ENCODE assay signal across 23 cellular contexts in genomic region chr11:119351232-119351631, GRCh38. TPM values are rescaled to one million over a fixed set of nuclear protein-coding genes. Genes with fewer than 3 reads are reported as not detected.
DNase-seq lines count a peak whose midpoint lies in the region; ATAC-seq, FAIRE-seq and TF ChIP-seq lines count a peak whose summit lies in the region.
"Had no signal": no experiment of that assay in that cellular context is flagged by ENCODE, and none has a peak within 500 bp of the region (broad histone marks: within the 10 kb centered on the region; RNA-seq: fewer than 3 reads in every experiment).

No MANE protein-coding gene starts in this region.

- CTCF ChIA-PET in K562 (lab: Yijun Ruan, JAX; ENCODE audit: low intra/inter-chr PET ratio), result no interaction called here
- CTCF ChIA-PET in MCF 10A (lab: Yijun Ruan, JAX), result interaction anchor here (1.0 kb wide), 1 partner anchor 146 kb away, joined by 4 read pairs; no protein-coding TSS in a partner anchor

- peaks cover 4% of the 10 kb centered on the region in 2 experiments; a peak in 4 of 5 replicates for H3K4me1 ChIP-seq in K562 (replicated peaks in 1 of 2; ENCODE audit: control insufficient read depth in 2 of 2, insufficient read depth in 2 of 2, low read length in 2 of 2)

- H3K79me2 ChIP-seq in K562 (ENCODE audit: control insufficient read depth, insufficient read depth, low read length), result no peaks in the 10 kb centered on the region

- no peak overlapping the region for H3K27ac ChIP-seq in K562 (ENCODE audit: extremely low read depth, low read depth, low read length)
- H3K27ac ChIP-seq: 22Rv1, A549, GM23248 had no signal

- no peaks in the 10 kb centered on the region for H3K9me1 ChIP-seq in K562 (ENCODE audit: control insufficient read depth, insufficient read depth, low read length)

- H3K9ac ChIP-seq in K562 (ENCODE audit: insufficient read depth in 1 of 2, low read depth in 2 of 2, low read length in 2 of 2), result no peak overlapping the region
- H3K9ac ChIP-seq: GM23248 had no signal

- H3K9me3 ChIP-seq in K562 (replicated peaks; ENCODE audit: control insufficient read depth, insufficient read depth, low read depth, low read length), result no peaks in the 10 kb centered on the region
- H3K9me3 ChIP-seq: A549, HAP-1 had no signal

- TF ChIP-seq POLR2A in K562 (conservative IDR thresholded peaks at IDR 0.05), result no peak

- peaks cover 60% of the 10 kb centered on the region for H3K27me3 Mint-ChIP-seq in activated T-cell treated with anti-CD3 and anti-CD28 coated beads, Interleukin-2, amount 50 U/mL, for 72 hours (ENCODE audit: low read depth)
- peaks cover 45% of the 10 kb centered on the region for H3K27me3 Mint-ChIP-seq in activated T-cell treated with anti-CD3 and anti-CD28 coated beads, Interleukin-2, amount 50 U/mL, for 24 hours
- peaks cover 41% of the 10 kb centered on the region for H3K27me3 Mint-ChIP-seq in nephron (ENCODE audit: low read depth)
- H3K27me3 Mint-ChIP-seq in stimulated activated naive B cell treated with anti-CD40 and anti-IgM and Interleukin-4, amounts not matched to agents 10 μg/mL and 1 μg/mL and 100 μg/mL, for 72 hours, result peaks cover 47 to 82% of the 10 kb centered on the region in 2 donors
- H3K27me3 Mint-ChIP-seq in MCF 10A (ENCODE audit: insufficient read depth, unreplicated experiment), result peaks cover 17% of the 10 kb centered on the region

- H4K20me1 ChIP-seq in K562 (replicated peaks; ENCODE audit: control insufficient read depth, insufficient read depth, low read length), result no peaks in the 10 kb centered on the region; the same call in 1 of the 2 replicates

- ATAC-seq in activated T-cell treated with anti-CD3 and anti-CD28 coated beads, Interleukin-2, amount 50 U/mL, for 72 hours (replicated peaks in 1 of 2), result no peak
- no peak for ATAC-seq in K562
- no peak for ATAC-seq in stimulated activated naive B cell treated with anti-CD40 and anti-IgM and Interleukin-4, amounts not matched to agents 10 μg/mL and 1 μg/mL and 100 μg/mL, for 72 hours (replicated peaks)
- ATAC-seq: A549 had no signal

- DNase-seq in activated T-cell treated with anti-CD3 and anti-CD28 coated beads, Interleukin-2, amount 50 U/mL, for 72 hours, result no peak
- DNase-seq in activated T-cell treated with anti-CD3 and anti-CD28 coated beads, Interleukin-2, amount 50 U/mL, for 24 hours, result no peak
- no peak for DNase-seq in K562 (ENCODE audit: extremely low read depth in 1 of 4, low spot score in 3 of 4)
- no peak for DNase-seq in stimulated activated naive B cell treated with anti-CD40 and anti-IgM and Interleukin-4, amounts not matched to agents 10 μg/mL and 1 μg/mL and 100 μg/mL, for 72 hours
- DNase-seq in MCF 10A (ENCODE audit: unreplicated experiment), result no peak
- DNase-seq in stimulated activated naive CD4-positive, alpha-beta T cell (lab: John Stamatoyannopoulos, UW), result no peak
- DNase-seq: AML-193; CD4-positive, alpha-beta memory T cell; DMS153; DMS79; GDM1; GM23248 had no signal

- no peak for TF ChIP-seq RAD21 in K562 (CRISPR knock-in tag; conservative IDR thresholded peaks at IDR 0.05 in 1 of 2, IDR thresholded peaks at IDR 0.05 in 1 of 2)

- TF ChIP-seq CTCF in K562 (IDR thresholded peaks at IDR 0.05 in 2 of 3, conservative IDR thresholded peaks at IDR 0.05 in 1 of 3; ENCODE audit: insufficient read depth in 2 of 3, low read depth in 1 of 3, low read length in 3 of 3) (no peak), nephron (IDR thresholded peaks at IDR 0.05; ENCODE audit: unreplicated experiment in 3 of 3) (no peak), MCF 10A (IDR thresholded peaks at IDR 0.05; ENCODE audit: unreplicated experiment) (no peak)

- H3K36me3 ChIP-seq in K562 (ENCODE audit: control insufficient read depth, insufficient read depth, low read length), result peaks cover 13% of the 10 kb centered on the region; the same call in 1 of the 3 replicates
- H3K36me3 ChIP-seq: HAP-1 had no signal

- peaks cover 0 to 2% of the 10 kb centered on the region in 2 donors for H3K36me3 Mint-ChIP-seq in activated T-cell treated with anti-CD3 and anti-CD28 coated beads, Interleukin-2, amount 50 U/mL, for 72 hours (ENCODE audit: insufficient read depth in 2 of 2)
- no peaks in the 10 kb centered on the region for H3K36me3 Mint-ChIP-seq in activated T-cell treated with anti-CD3 and anti-CD28 coated beads, Interleukin-2, amount 50 U/mL, for 24 hours (ENCODE audit: low read depth)
- H3K36me3 Mint-ChIP-seq in nephron (ENCODE audit: low read depth), result peaks cover 3% of the 10 kb centered on the region
- H3K36me3 Mint-ChIP-seq in stimulated activated naive B cell treated with anti-CD40 and anti-IgM and Interleukin-4, amounts not matched to agents 10 μg/mL and 1 μg/mL and 100 μg/mL, for 72 hours, result no peaks in the 10 kb centered on the region
- no peaks in the 10 kb centered on the region for H3K36me3 Mint-ChIP-seq in MCF 10A (ENCODE audit: insufficient read depth, unreplicated experiment)
- H3K36me3 Mint-ChIP-seq: CD14-positive monocyte; CD4-positive, alpha-beta memory T cell had no signal

- peak overlapping the region; percentile 85 for H3K27ac Mint-ChIP-seq in activated T-cell treated with anti-CD3 and anti-CD28 coated beads, Interleukin-2, amount 50 U/mL, for 72 hours
- H3K27ac Mint-ChIP-seq in activated T-cell treated with anti-CD3 and anti-CD28 coated beads, Interleukin-2, amount 50 U/mL, for 24 hours, result no peak overlapping the region
- H3K27ac Mint-ChIP-seq in nephron (peak overlapping the region in 2 of 3 experiments; percentile 59 to 84), MCF 10A (ENCODE audit: low read depth, unreplicated experiment) (no peak overlapping the region)
- H3K27ac Mint-ChIP-seq in stimulated activated naive B cell treated with anti-CD40 and anti-IgM and Interleukin-4, amounts not matched to agents 10 μg/mL and 1 μg/mL and 100 μg/mL, for 72 hours, result peak overlapping the region; percentile 38
- H3K27ac Mint-ChIP-seq: CD14-positive monocyte had no signal

- POLR2A ChIA-PET in K562 (lab: Yijun Ruan, JAX) (no interaction called here), MCF 10A (lab: Yijun Ruan, JAX) (interaction anchor here (0.6 kb wide), 1 partner anchor 127 kb away, joined by 3 read pairs; no protein-coding TSS in a partner anchor)

- no peaks in the 10 kb centered on the region for H3K9me3 Mint-ChIP-seq in activated T-cell treated with anti-CD3 and anti-CD28 coated beads, Interleukin-2, amount 50 U/mL, for 72 hours
- no peaks in the 10 kb centered on the region for H3K9me3 Mint-ChIP-seq in activated T-cell treated with anti-CD3 and anti-CD28 coated beads, Interleukin-2, amount 50 U/mL, for 24 hours
- H3K9me3 Mint-ChIP-seq in nephron, result no peaks in the 10 kb centered on the region
- H3K9me3 Mint-ChIP-seq in stimulated activated naive B cell treated with anti-CD40 and anti-IgM and Interleukin-4, amounts not matched to agents 10 μg/mL and 1 μg/mL and 100 μg/mL, for 72 hours, result no peaks in the 10 kb centered on the region
- H3K9me3 Mint-ChIP-seq in MCF 10A (ENCODE audit: unreplicated experiment), result no peaks in the 10 kb centered on the region
- H3K9me3 Mint-ChIP-seq: CD4-positive, alpha-beta memory T cell had no signal

- no peak overlapping the region for H3K4me2 ChIP-seq in K562 (ENCODE audit: insufficient read depth, low read length)
- H3K4me2 ChIP-seq: A549 had no signal

- no peak for FAIRE-seq in K562 (lab: Jason Lieb, UNC)
- FAIRE-seq: A549, GM12892, GM18507 had no signal

- H3K27me3 ChIP-seq in K562 (ENCODE audit: control insufficient read depth in 2 of 2, insufficient read depth in 2 of 2, low read length in 2 of 2), result peaks cover 0 to 6% of the 10 kb centered on the region in 2 experiments; a peak in 3 of 5 replicates

- no peak for TF ChIP-seq EP300 in K562 (IDR thresholded peaks at IDR 0.05; ENCODE audit: low read length)

- BruUV-seq in K562 (replicated peaks; lab: Mats Ljungman, UMichigan) (no TSS peak), MCF 10A (replicated peaks; lab: Mats Ljungman, UMichigan) (no TSS peak)

- intact Hi-C loops in K562 (cut with micrococcal nuclease) (loop anchor here (10.0 kb wide), 1 partner anchor 864 kb away; the partner anchor contains the start of gene OAF), MCF 10A (cut with micrococcal nuclease) (no loop called here)

- WGBS in K562 (ENCODE audit: insufficient coverage, low coverage, missing lambda C conversion rate), result 18% methylated on average over 2 of the region's 2 CpGs

- in situ Hi-C loops in K562 (cut with MboI), result no loop called here

- H2AFZ ChIP-seq in K562 (ENCODE audit: low read depth, low read length), result no peak overlapping the region
- H2AFZ ChIP-seq: GM23248 had no signal

- peaks cover 7% of the 10 kb centered on the region for H3K4me1 Mint-ChIP-seq in activated T-cell treated with anti-CD3 and anti-CD28 coated beads, Interleukin-2, amount 50 U/mL, for 72 hours (ENCODE audit: low read depth)
- H3K4me1 Mint-ChIP-seq in activated T-cell treated with anti-CD3 and anti-CD28 coated beads, Interleukin-2, amount 50 U/mL, for 24 hours (ENCODE audit: low read depth), result peaks cover 4% of the 10 kb centered on the region
- H3K4me1 Mint-ChIP-seq in nephron, result peaks cover 32% of the 10 kb centered on the region
- H3K4me1 Mint-ChIP-seq in stimulated activated naive B cell treated with anti-CD40 and anti-IgM and Interleukin-4, amounts not matched to agents 10 μg/mL and 1 μg/mL and 100 μg/mL, for 72 hours, result peaks cover 1 to 3% of the 10 kb centered on the region in 2 donors
- peaks cover 7% of the 10 kb centered on the region for H3K4me1 Mint-ChIP-seq in MCF 10A (ENCODE audit: insufficient read depth, unreplicated experiment)

- no peak overlapping the region for H3K4me3 Mint-ChIP-seq in activated T-cell treated with anti-CD3 and anti-CD28 coated beads, Interleukin-2, amount 50 U/mL, for 72 hours
- H3K4me3 Mint-ChIP-seq in activated T-cell treated with anti-CD3 and anti-CD28 coated beads, Interleukin-2, amount 50 U/mL, for 24 hours, result no peak overlapping the region
- H3K4me3 Mint-ChIP-seq in nephron, result no peak overlapping the region
- no peak overlapping the region for H3K4me3 Mint-ChIP-seq in stimulated activated naive B cell treated with anti-CD40 and anti-IgM and Interleukin-4, amounts not matched to agents 10 μg/mL and 1 μg/mL and 100 μg/mL, for 72 hours
- H3K4me3 Mint-ChIP-seq in MCF 10A (ENCODE audit: unreplicated experiment), result no peak overlapping the region
- H3K4me3 Mint-ChIP-seq: CD4-positive, alpha-beta memory T cell had no signal

- no peak overlapping the region for H3K4me3 ChIP-seq in K562
- H3K4me3 ChIP-seq: A549, GM23248, HAP-1 had no signal

RNA-seq across cellular contexts. Expression of gene MFRP, which starts 4.7 kb away (rescaled TPM):
- not detected for total RNA-seq in activated T-cell treated with anti-CD3 and anti-CD28 coated beads, Interleukin-2, amount 50 U/mL, for 72 hours
- total RNA-seq in K562 (2011; cell fraction: chromatin; rRNA removed; ENCODE audit: low replicate concordance), result not detected in 2 replicates
- total RNA-seq in K562 (2011; cell fraction: nucleolus; rRNA removed), result not detected in 2 replicates
- not detected in 2 replicates for total RNA-seq in K562 (2011; cell fraction: nucleoplasm; rRNA removed)
- not detected in 2 replicates for total RNA-seq in K562 (2014; rRNA removed)
- total RNA-seq in K562 (2014; rRNA removed; fragmentation: Illumina TruSeq; extraction: Trizol), result not detected in 2 replicates
- not detected in 2 replicates for total RNA-seq in K562 (2015; rRNA removed; fragmentation: Illumina TruSeq; extraction: Trizol)
- total RNA-seq in K562 (2021), result not detected in 2 replicates
- not detected in 2 replicates for polyA plus RNA-seq in K562 (2011; rRNA removed)
- not detected in 2 replicates for polyA plus RNA-seq in K562 (2011; cell fraction: cytosol; rRNA removed)
- polyA plus RNA-seq in K562 (2011; cell fraction: nucleus; rRNA removed), result not detected in 2 replicates
- not detected in 2 replicates for polyA plus RNA-seq in K562 (2012)
- polyA plus RNA-seq in K562 (2014; fragmentation: Illumina TruSeq; extraction: Trizol), result not detected in 2 replicates
- polyA plus RNA-seq in K562 (2014; fragmentation: Nextera tagmentation; extraction: Ambion mirVana), result not detected
- not detected in 2 replicates for polyA plus RNA-seq in K562 (2014; rRNA removed)
- not detected in 2 replicates for polyA minus RNA-seq in K562 (2011; rRNA and poly(A)+ RNA removed)
- not detected in 2 replicates for polyA minus RNA-seq in K562 (2011; cell fraction: cytosol; rRNA and poly(A)+ RNA removed)
- not detected in 2 replicates for polyA minus RNA-seq in K562 (2011; cell fraction: nucleus; rRNA and poly(A)+ RNA removed)
- total RNA-seq in MCF 10A (2022), result not detected in 2 replicates
- total RNA-seq: CD4-positive, alpha-beta memory T cell; Daoy; GM23248; H4; HT-29 had no signal
- polyA plus RNA-seq: A549; BJ; CD14-positive monocyte; CD4-positive, alpha-beta memory T cell; GM23248 had no signal

RNA-seq across cellular contexts. Expression of gene C1QTNF5, which starts 10.5 kb away (rescaled TPM):
- not detected for total RNA-seq in activated T-cell treated with anti-CD3 and anti-CD28 coated beads, Interleukin-2, amount 50 U/mL, for 72 hours
- total RNA-seq in K562 (2011; cell fraction: chromatin; rRNA removed; ENCODE audit: low replicate concordance), result 0.95 TPM in 1 of 2 replicates, not detected in the other
- total RNA-seq in K562 (2011; cell fraction: nucleolus; rRNA removed), result 1.1 and 1.2 TPM in 2 replicates
- total RNA-seq in K562 (2011; cell fraction: nucleoplasm; rRNA removed), result 0.88 TPM in 1 of 2 replicates, not detected in the other
- total RNA-seq in K562 (2014; rRNA removed) (0.18 and 0.82 TPM in 2 replicates), K562 (2014; rRNA removed; fragmentation: Illumina TruSeq; extraction: Trizol) (0.13 and 0.18 TPM in 2 replicates), K562 (2015; rRNA removed; fragmentation: Illumina TruSeq; extraction: Trizol) (0.22 TPM in 1 of 2 replicates, not detected in the other), K562 (2021) (0.47 and 0.65 TPM in 2 replicates), MCF 10A (2022) (not detected in 2 replicates)
- polyA plus RNA-seq in K562 (2011; rRNA removed) (0.35 and 0.41 TPM in 2 replicates), K562 (2014; fragmentation: Illumina TruSeq; extraction: Trizol) (0.19 and 0.25 TPM in 2 replicates), K562 (2014; fragmentation: Nextera tagmentation; extraction: Ambion mirVana) (under 1 TPM in 1 of 2 experiments, not detected in 1; 0.07 TPM), K562 (2014; rRNA removed) (0.45 and 0.76 TPM in 2 replicates)
- polyA plus RNA-seq in K562 (2011; cell fraction: cytosol; rRNA removed), result 0.46 and 1.2 TPM in 2 replicates
- 1.4 and 1.5 TPM in 2 replicates for polyA plus RNA-seq in K562 (2011; cell fraction: nucleus; rRNA removed)
- 0.35 and 0.79 TPM in 2 replicates for polyA plus RNA-seq in K562 (2012)
- 0.12 TPM in 1 of 2 replicates, not detected in the other for polyA minus RNA-seq in K562 (2011; rRNA and poly(A)+ RNA removed)
- not detected in 2 replicates for polyA minus RNA-seq in K562 (2011; cell fraction: cytosol; rRNA and poly(A)+ RNA removed)
- polyA minus RNA-seq in K562 (2011; cell fraction: nucleus; rRNA and poly(A)+ RNA removed), result 0.44 and 0.54 TPM in 2 replicates
- total RNA-seq: CD4-positive, alpha-beta memory T cell; H4 had no signal
- polyA plus RNA-seq: A549; CD14-positive monocyte; CD4-positive, alpha-beta memory T cell had no signal

RNA-seq across cellular contexts. Expression of gene RNF26, which starts 16.9 kb away (rescaled TPM):
- 10 to 100 TPM; 32.5 to 38.9 TPM for total RNA-seq in activated T-cell treated with anti-CD3 and anti-CD28 coated beads, Interleukin-2, amount 50 U/mL, for 72 hours
- total RNA-seq in K562 (2011; cell fraction: chromatin; rRNA removed; ENCODE audit: low replicate concordance), result 18.1 and 52.5 TPM in 2 replicates
- total RNA-seq in K562 (2011; cell fraction: nucleolus; rRNA removed), result 71.2 and 72.0 TPM in 2 replicates
- total RNA-seq in K562 (2011; cell fraction: nucleoplasm; rRNA removed), result 65.0 and 76.6 TPM in 2 replicates
- total RNA-seq in K562 (2014; rRNA removed) (7.3 and 10.0 TPM in 2 replicates), K562 (2014; rRNA removed; fragmentation: Illumina TruSeq; extraction: Trizol) (8.7 and 9.3 TPM in 2 replicates), K562 (2015; rRNA removed; fragmentation: Illumina TruSeq; extraction: Trizol) (12.7 and 13.9 TPM in 2 replicates), K562 (2021) (50.0 and 53.6 TPM in 2 replicates), MCF 10A (2022) (19.2 and 20.9 TPM in 2 replicates)
- polyA plus RNA-seq in K562 (2011; rRNA removed) (16.3 and 27.7 TPM in 2 replicates), K562 (2014; fragmentation: Illumina TruSeq; extraction: Trizol) (39.5 and 48.8 TPM in 2 replicates), K562 (2014; fragmentation: Nextera tagmentation; extraction: Ambion mirVana) (1 to 10 TPM; 5.3 to 8.4 TPM), K562 (2014; rRNA removed) (25.9 and 26.7 TPM in 2 replicates)
- 48.6 and 60.9 TPM in 2 replicates for polyA plus RNA-seq in K562 (2011; cell fraction: cytosol; rRNA removed)
- polyA plus RNA-seq in K562 (2011; cell fraction: nucleus; rRNA removed), result 20.0 and 26.8 TPM in 2 replicates
- polyA plus RNA-seq in K562 (2012), result 40.1 and 40.8 TPM in 2 replicates
- polyA minus RNA-seq in K562 (2011; rRNA and poly(A)+ RNA removed), result 24.3 and 29.3 TPM in 2 replicates
- 44.8 and 51.4 TPM in 2 replicates for polyA minus RNA-seq in K562 (2011; cell fraction: cytosol; rRNA and poly(A)+ RNA removed)
- polyA minus RNA-seq in K562 (2011; cell fraction: nucleus; rRNA and poly(A)+ RNA removed), result 19.1 and 29.9 TPM in 2 replicates

RNA-seq across cellular contexts. Expression of gene USP2, which starts 30.3 kb away (rescaled TPM):
- total RNA-seq in activated T-cell treated with anti-CD3 and anti-CD28 coated beads, Interleukin-2, amount 50 U/mL, for 72 hours, result 1 to 10 TPM in 1 of 2 donors, under 1 TPM in 1; 0.91 to 3.0 TPM
- total RNA-seq in K562 (2011; cell fraction: chromatin; rRNA removed; ENCODE audit: low replicate concordance), result 6.9 and 13.7 TPM in 2 replicates
- 8.2 and 9.0 TPM in 2 replicates for total RNA-seq in K562 (2011; cell fraction: nucleolus; rRNA removed)
- 6.3 and 7.4 TPM in 2 replicates for total RNA-seq in K562 (2011; cell fraction: nucleoplasm; rRNA removed)
- total RNA-seq in K562 (2014; rRNA removed) (3.9 and 5.8 TPM in 2 replicates), K562 (2014; rRNA removed; fragmentation: Illumina TruSeq; extraction: Trizol) (3.6 TPM in 2 replicates), K562 (2015; rRNA removed; fragmentation: Illumina TruSeq; extraction: Trizol) (2.8 and 3.6 TPM in 2 replicates), K562 (2021) (16.9 TPM in 2 replicates), MCF 10A (2022) (0.14 and 0.54 TPM in 2 replicates)
- polyA plus RNA-seq in K562 (2011; rRNA removed) (3.6 and 5.0 TPM in 2 replicates), K562 (2014; fragmentation: Illumina TruSeq; extraction: Trizol) (12.8 and 13.9 TPM in 2 replicates), K562 (2014; fragmentation: Nextera tagmentation; extraction: Ambion mirVana) (1 to 10 TPM; 3.4 to 5.8 TPM), K562 (2014; rRNA removed) (4.0 and 9.5 TPM in 2 replicates)
- polyA plus RNA-seq in K562 (2011; cell fraction: cytosol; rRNA removed), result 4.5 and 4.7 TPM in 2 replicates
- polyA plus RNA-seq in K562 (2011; cell fraction: nucleus; rRNA removed), result 4.6 and 6.3 TPM in 2 replicates
- 6.9 and 8.6 TPM in 2 replicates for polyA plus RNA-seq in K562 (2012)
- 4.0 and 6.0 TPM in 2 replicates for polyA minus RNA-seq in K562 (2011; rRNA and poly(A)+ RNA removed)
- polyA minus RNA-seq in K562 (2011; cell fraction: cytosol; rRNA and poly(A)+ RNA removed), result 7.5 and 9.8 TPM in 2 replicates
- 4.6 and 4.7 TPM in 2 replicates for polyA minus RNA-seq in K562 (2011; cell fraction: nucleus; rRNA and poly(A)+ RNA removed)
- total RNA-seq: GM23248 had no signal
- polyA plus RNA-seq: CD14-positive monocyte had no signal

RNA-seq across cellular contexts. Expression of gene MCAM, which starts 34.3 kb away (rescaled TPM):
- total RNA-seq in activated T-cell treated with anti-CD3 and anti-CD28 coated beads, Interleukin-2, amount 50 U/mL, for 72 hours, result 1 to 10 TPM; 4.7 to 5.2 TPM
- total RNA-seq in K562 (2011; cell fraction: chromatin; rRNA removed; ENCODE audit: low replicate concordance), result 64.2 and 225 TPM in 2 replicates
- 163 and 199 TPM in 2 replicates for total RNA-seq in K562 (2011; cell fraction: nucleolus; rRNA removed)
- 109 and 119 TPM in 2 replicates for total RNA-seq in K562 (2011; cell fraction: nucleoplasm; rRNA removed)
- total RNA-seq in K562 (2014; rRNA removed), result 79.0 and 79.5 TPM in 2 replicates
- total RNA-seq in K562 (2014; rRNA removed; fragmentation: Illumina TruSeq; extraction: Trizol), result 33.1 and 35.6 TPM in 2 replicates
- total RNA-seq in K562 (2015; rRNA removed; fragmentation: Illumina TruSeq; extraction: Trizol), result 25.8 and 27.1 TPM in 2 replicates
- 69.1 and 87.0 TPM in 2 replicates for total RNA-seq in K562 (2021)
- 38.0 and 53.6 TPM in 2 replicates for polyA plus RNA-seq in K562 (2011; rRNA removed)
- 86.7 and 421 TPM in 2 replicates for polyA plus RNA-seq in K562 (2011; cell fraction: cytosol; rRNA removed)
- polyA plus RNA-seq in K562 (2011; cell fraction: nucleus; rRNA removed), result 37.8 and 96.0 TPM in 2 replicates
- polyA plus RNA-seq in K562 (2012), result 36.5 and 57.4 TPM in 2 replicates
- polyA plus RNA-seq in K562 (2014; fragmentation: Illumina TruSeq; extraction: Trizol), result 68.2 and 101 TPM in 2 replicates
- polyA plus RNA-seq in K562 (2014; fragmentation: Nextera tagmentation; extraction: Ambion mirVana), result 10 to 100 TPM; 14.7 to 15.6 TPM
- polyA plus RNA-seq in K562 (2014; rRNA removed), result 57.5 and 118 TPM in 2 replicates
- polyA minus RNA-seq in K562 (2011; rRNA and poly(A)+ RNA removed), result 17.7 and 42.5 TPM in 2 replicates
- polyA minus RNA-seq in K562 (2011; cell fraction: cytosol; rRNA and poly(A)+ RNA removed), result 43.6 and 63.5 TPM in 2 replicates
- polyA minus RNA-seq in K562 (2011; cell fraction: nucleus; rRNA and poly(A)+ RNA removed), result 33.2 and 52.1 TPM in 2 replicates
- 3.5 TPM in 2 replicates for total RNA-seq in MCF 10A (2022)
- polyA plus RNA-seq: CD14-positive monocyte had no signal

Comparison
In these comparisons a context has a peak if more than half of its experiments do, and no peak if none do; other contexts are left out.
1. H3K27ac Mint-ChIP-seq: peak in activated T-cell treated with anti-CD3 and anti-CD28 coated beads, Interleukin-2, amount 50 U/mL, for 72 hours (single experiment), nephron (2 of 3) and stimulated activated naive B cell treated with anti-CD40 and anti-IgM and Interleukin-4, amounts not matched to agents 10 μg/mL and 1 μg/mL and 100 μg/mL, for 72 hours (single experiment); none in activated T-cell treated with anti-CD3 and anti-CD28 coated beads, Interleukin-2, amount 50 U/mL, for 24 hours (single experiment) and MCF 10A (single experiment).